15 cellular contexts compared by ENCODE assay signal in genomic region chr10:1299041-1299726, GRCh38.
"Had no signal": no experiment of that assay in that cellular context is flagged by ENCODE, and none has a peak within 500 bp of the region (broad histone marks: within the 10 kb centered on the region; RNA-seq: fewer than 3 reads in every experiment).

No MANE protein-coding gene starts in this region.

- H3K4me2 ChIP-seq: smooth muscle cell had no signal

- H3K4me3 ChIP-seq: coronary artery, smooth muscle cell had no signal

- DNase-seq: activated CD4-positive, alpha-beta T cell treated with anti-CD3 and anti-CD28 coated beads for 4 hours; activated naive CD4-positive, alpha-beta T cell treated with anti-CD3 and anti-CD28 coated beads, Interleukin-2, amount 10 ng/mL, durations not matched to agents 7 days and 5 days; activated T-cell treated with anti-CD3 and anti-CD28 coated beads for 4 hours; effector CD8-positive, alpha-beta T cell; retina; substantia nigra; T-helper 9 cell had no signal

- H3K4me1 Mint-ChIP-seq: activated naive CD4-positive, alpha-beta T cell treated with anti-CD3 and anti-CD28 coated beads, Interleukin-2, amount 10 ng/mL, durations not matched to agents 7 days and 5 days had no signal

- H3K79me2 ChIP-seq: parathyroid adenoma had no signal

- H3K27ac ChIP-seq: coronary artery, parathyroid adenoma had no signal

- H3K9ac ChIP-seq: parathyroid adenoma had no signal

- H2AFZ ChIP-seq: parathyroid adenoma had no signal

- H3K36me3 Mint-ChIP-seq: activated naive CD4-positive, alpha-beta T cell treated with anti-CD3 and anti-CD28 coated beads, Interleukin-2, amount 10 ng/mL, durations not matched to agents 7 days and 5 days; type B pancreatic cell had no signal

- H3K9me3 Mint-ChIP-seq: activated naive CD4-positive, alpha-beta T cell treated with anti-CD3 and anti-CD28 coated beads, Interleukin-2, amount 10 ng/mL, durations not matched to agents 7 days and 5 days; activated T-helper 17 cell treated with anti-CD3 and anti-CD28 coated beads, Interleukin-2, amount 50 U/mL, for 72 hours; type B pancreatic cell had no signal

- ATAC-seq: activated T-helper 17 cell treated with anti-CD3 and anti-CD28 coated beads, Interleukin-2, amount 50 U/mL, for 72 hours had no signal

- H3K4me3 Mint-ChIP-seq: activated naive CD4-positive, alpha-beta T cell treated with anti-CD3 and anti-CD28 coated beads, Interleukin-2, amount 10 ng/mL, durations not matched to agents 7 days and 5 days; activated T-helper 17 cell treated with anti-CD3 and anti-CD28 coated beads, Interleukin-2, amount 50 U/mL, for 72 hours; neural crest cell; type B pancreatic cell had no signal

- FAIRE-seq: frontal cortex, keratinocyte had no signal

- H3K27ac Mint-ChIP-seq: activated naive CD4-positive, alpha-beta T cell treated with anti-CD3 and anti-CD28 coated beads, Interleukin-2, amount 10 ng/mL, durations not matched to agents 7 days and 5 days; activated T-helper 17 cell treated with anti-CD3 and anti-CD28 coated beads, Interleukin-2, amount 50 U/mL, for 72 hours had no signal
